In the genomic region with DNA sequence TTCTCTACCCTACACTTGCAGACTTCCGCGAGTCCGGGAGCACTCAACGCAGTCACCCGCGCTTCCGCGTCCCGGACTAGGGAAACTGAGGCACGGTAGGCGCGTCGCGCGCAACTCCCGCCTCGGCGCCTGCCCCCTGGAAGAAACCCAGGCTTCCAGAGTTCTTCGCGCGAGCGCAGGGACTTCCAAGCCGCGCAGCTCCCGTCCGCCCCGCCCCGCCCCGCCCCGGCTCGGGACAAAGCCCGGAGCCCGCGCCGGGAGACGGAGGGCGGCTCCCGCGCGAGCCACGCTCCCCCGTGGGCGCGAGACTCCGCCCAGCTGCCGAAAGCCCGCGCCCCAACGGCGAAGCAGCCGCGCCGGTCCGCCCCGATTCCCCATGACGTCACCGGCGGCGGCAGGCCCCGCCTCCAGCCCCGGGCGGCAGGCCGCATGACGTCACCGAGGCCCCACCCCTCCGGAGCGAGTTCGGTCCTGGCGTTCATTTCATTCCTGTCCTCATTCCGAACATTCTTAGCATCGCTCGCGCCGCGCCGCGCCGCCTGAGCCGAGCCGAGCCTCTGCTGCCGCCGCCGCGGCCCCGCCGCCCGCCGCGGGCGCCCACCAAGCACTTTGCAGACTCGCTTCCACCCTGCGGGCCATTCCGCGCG, we compare ENCODE assay signal across 8 cellular contexts. TPM values are rescaled to one million over a fixed set of nuclear protein-coding genes. Genes with fewer than 3 reads are reported as not detected.
DNase-seq lines count a peak whose midpoint lies in the region; ATAC-seq and TF ChIP-seq lines count a peak whose summit lies in the region.

A gene (plus strand): TSS at position 498 of the 647 bp plus-strand sequence.

- H2BK120ac ChIP-seq in trophoblast cell (ENCODE audit: insufficient read depth, low read length, poor library complexity) = peak within 1 kb of the TSS; percentile 100

- H3K4me1 ChIP-seq in heart left ventricle (peaks cover 3 to 37% (median 24%) of the 10 kb centered on the region in 12 donors), trophoblast cell (ENCODE audit: control insufficient read depth in 1 of 2, insufficient read depth in 2 of 2, low read length in 2 of 2) (peaks cover 0 to 7% of the 10 kb centered on the region in 2 experiments), thyroid gland (peaks cover 23 to 26% of the 10 kb centered on the region in 2 donors)

- H3K79me1 ChIP-seq in trophoblast cell (ENCODE audit: low read length) = peaks cover 26% of the 10 kb centered on the region

- peak; percentile 89 to 97 (median 95) for ATAC-seq in heart left ventricle

- peak within 1 kb of the TSS; percentile 93 for H3K4me2 ChIP-seq in trophoblast cell (ENCODE audit: low read length)

- H3K27ac ChIP-seq in heart left ventricle = peak within 1 kb of the TSS; percentile 84 to 98 (median 96)
- peak within 1 kb of the TSS; percentile 99 for H3K27ac ChIP-seq in trophoblast cell (ENCODE audit: low read depth, low read length)
- H3K27ac ChIP-seq in thyroid gland = peak within 1 kb of the TSS; percentile 95 to 99 (median 96)

- intact Hi-C loops in heart left ventricle (cut with DNase I) = loop anchor here (2.0 to 10.0 kb wide), 19 partner anchors 19 to 342 kb away; a partner anchor contains a TSS
- intact Hi-C loops in thyroid gland (cut with DNase I) = loop anchor here (10.0 kb wide), 1 partner anchor 121 kb away; no protein-coding TSS in a partner anchor

- H3K9me3 ChIP-seq in heart left ventricle (no peaks in the 10 kb centered on the region), trophoblast cell (ENCODE audit: insufficient read depth, low read depth, low read length) (peaks cover 2% of the 10 kb centered on the region), thyroid gland (no peaks in the 10 kb centered on the region)

- H2AFZ ChIP-seq in trophoblast cell (ENCODE audit: insufficient read depth, low read length, poor library complexity) = peak within 1 kb of the TSS; percentile 99

- H2AK5ac ChIP-seq in trophoblast cell (ENCODE audit: low read length) = peak within 1 kb of the TSS; percentile 99

- H4K91ac ChIP-seq in trophoblast cell (ENCODE audit: low read depth, low read length) = peak within 1 kb of the TSS; percentile 100

- 0 to 1% (median 1%) methylated on average over 14 to 95 of the region's 95 CpGs for WGBS in heart left ventricle, 4 donors
- no CpG with 5 or more reads among the region's 95 CpGs for WGBS in trophoblast cell (ENCODE audit: extremely low coverage, insufficient coverage, insufficient read length)
- 0% methylated on average over 6 to 34 of the region's 95 CpGs for WGBS in thyroid gland, 2 donors

- H3K14ac ChIP-seq in trophoblast cell (ENCODE audit: low read length) = peak within 1 kb of the TSS; percentile 100

- peak within 1 kb of the TSS; percentile 100 for H3K4ac ChIP-seq in trophoblast cell (ENCODE audit: low read depth, low read length)

- H4K8ac ChIP-seq in trophoblast cell (ENCODE audit: low read depth, low read length) = peak within 1 kb of the TSS; percentile 100

- H3K18ac ChIP-seq in trophoblast cell (ENCODE audit: low read length) = peak within 1 kb of the TSS; percentile 100

- H4K12ac ChIP-seq in trophoblast cell (ENCODE audit: low read depth, low read length) = peak within 1 kb of the TSS; percentile 100

- peak within 1 kb of the TSS; percentile 96 for H2BK12ac ChIP-seq in trophoblast cell (ENCODE audit: low read length)

- TF ChIP-seq POLR2A in heart left ventricle (IDR thresholded peaks at IDR 0.05) (peak in 1 of 2 donors; percentile 77), thyroid gland (IDR thresholded peaks at IDR 0.05) (peak; percentile 74 to 97)

- no peak within 1 kb of the TSS for H3K23ac ChIP-seq in trophoblast cell (ENCODE audit: low read length)

- peak within 1 kb of the TSS; percentile 100 for H2BK5ac ChIP-seq in trophoblast cell (ENCODE audit: low read depth, low read length, poor library complexity)

- peaks cover 21% of the 10 kb centered on the region for H3K79me2 ChIP-seq in trophoblast cell (ENCODE audit: control insufficient read depth, insufficient read depth, low read length, poor library complexity)

- H3K27me3 ChIP-seq in heart left ventricle = peaks cover 0 to 44% (median 0%) of the 10 kb centered on the region in 9 donors
- H3K27me3 ChIP-seq in trophoblast cell (ENCODE audit: insufficient read depth, low read length) = no peaks in the 10 kb centered on the region
- H3K27me3 ChIP-seq in thyroid gland = no peaks in the 10 kb centered on the region

- H3K36me3 ChIP-seq in heart left ventricle (no peaks in the 10 kb centered on the region), trophoblast cell (ENCODE audit: control insufficient read depth in 1 of 2, insufficient read depth in 2 of 2, low read length in 2 of 2) (no peaks in the 10 kb centered on the region), thyroid gland (no peaks in the 10 kb centered on the region)

- H3K4me3 ChIP-seq in heart left ventricle (peak within 1 kb of the TSS; percentile 64 to 92 (median 72)), trophoblast cell (ENCODE audit: low read depth, low read length) (peak within 1 kb of the TSS; percentile 93), thyroid gland (replicated peaks in 1 of 3) (peak within 1 kb of the TSS; percentile 77 to 93 (median 80))

- peak; percentile 95 for DNase-seq in EH (ENCODE audit: low read depth)
- peak; percentile 95 for DNase-seq in HCEC 1CT
- DNase-seq in NCI-H1092 (lab: John Stamatoyannopoulos, UW) = peak; percentile 88
- DNase-seq in T-helper 1 cell = peak; percentile 62 to 85 (median 78)
- peak; percentile 92 for DNase-seq in amniotic stem cell (lab: John Stamatoyannopoulos, UW)
- peak; percentile 96 to 98 (median 97) for DNase-seq in heart left ventricle
- DNase-seq in trophoblast cell = peak; percentile 93 to 98
- DNase-seq in thyroid gland = peak; percentile 96 to 97

- no peak for TF ChIP-seq CTCF in heart left ventricle (IDR thresholded peaks at IDR 0.05)
- peak in 1 of 6 experiments; percentile 39 for TF ChIP-seq CTCF in thyroid gland (IDR thresholded peaks at IDR 0.05)

- peak within 1 kb of the TSS; percentile 99 for H3K9ac ChIP-seq in trophoblast cell (ENCODE audit: low read length)

RNA-seq across cellular contexts. Expression of the gene that starts here (rescaled TPM):
- total RNA-seq in heart left ventricle (100 to 1,000 TPM in 7 of 9 donors, 10 to 100 TPM in 2; 89.8 to 161 (median 116) TPM), thyroid gland (100 to 1,000 TPM in 1 of 4 donors, 10 to 100 TPM in 3; 71.5 to 109 (median 88.5) TPM)
- polyA plus RNA-seq in heart left ventricle = 10 to 100 TPM; 14.4 to 88.5 TPM
- 102 and 105 TPM in 2 replicates for polyA plus RNA-seq in trophoblast cell (2013)

Comparison
In these comparisons a context has a peak if more than half of its experiments do, and no peak if none do; other contexts are left out.
1. Peak in every context shown above with its lines: DNase-seq, ATAC-seq, H3K4me3 ChIP-seq and H3K27ac ChIP-seq.